In genomic region chr11:65779919-65780769, GRCh38 we compare ENCODE assay signal across 1 cellular context.
TF ChIP-seq lines count a peak whose summit lies in the region.

No MANE protein-coding gene starts in this region.

TF ChIP-seq in K562, 482 proteins besides CTCF, POLR2A, EP300 and RAD21 (continued from another document):
- TF ChIP-seq, protein P1, sequence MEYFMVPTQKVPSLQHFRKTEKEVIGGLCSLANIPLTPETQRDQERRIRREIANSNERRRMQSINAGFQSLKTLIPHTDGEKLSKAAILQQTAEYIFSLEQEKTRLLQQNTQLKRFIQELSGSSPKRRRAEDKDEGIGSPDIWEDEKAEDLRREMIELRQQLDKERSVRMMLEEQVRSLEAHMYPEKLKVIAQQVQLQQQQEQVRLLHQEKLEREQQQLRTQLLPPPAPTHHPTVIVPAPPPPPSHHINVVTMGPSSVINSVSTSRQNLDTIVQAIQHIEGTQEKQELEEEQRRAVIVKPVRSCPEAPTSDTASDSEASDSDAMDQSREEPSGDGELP (CRISPR knock-in tag; IDR thresholded peaks at IDR 0.05; ENCODE audit: borderline replicate concordance) = peak; percentile 66
- TF ChIP-seq NFIC (IDR thresholded peaks at IDR 0.05) (peak; percentile 24; the same call in 1 of the 2 replicates), U2AF1 (optimal IDR thresholded peaks at IDR 0.05; ENCODE audit: low read depth, low read length) (peak; percentile 81), TBL1XR1 (IDR thresholded peaks at IDR 0.05; ENCODE audit: low read length in 2 of 2) (peak in 1 of 2 experiments; percentile 59; a peak in 1 of 4 replicates), ETV6 (IDR thresholded peaks at IDR 0.05; ENCODE audit: borderline replicate concordance in 1 of 2, low read depth in 2 of 2, low read length in 1 of 2) (no peak), ETV6 (CRISPR knock-in tag; IDR thresholded peaks at IDR 0.05; ENCODE audit: borderline replicate concordance) (peak; percentile 81; the same call in 1 of the 2 replicates), MXI1 (IDR thresholded peaks at IDR 0.05; ENCODE audit: low read depth, low read length) (no peak), BRF1 (IDR thresholded peaks at IDR 0.05; ENCODE audit: borderline replicate concordance, extremely low read depth, insufficient read length) (no peak), RERE (CRISPR knock-in tag; IDR thresholded peaks at IDR 0.05; ENCODE audit: borderline replicate concordance) (peak; percentile 61; the same call in 1 of the 2 replicates), SUPT5H (IDR thresholded peaks at IDR 0.05) (peak; percentile 80; the same call in 1 of the 2 replicates)
